ENCODE assay signal across 17 cellular contexts in the genomic region with DNA sequence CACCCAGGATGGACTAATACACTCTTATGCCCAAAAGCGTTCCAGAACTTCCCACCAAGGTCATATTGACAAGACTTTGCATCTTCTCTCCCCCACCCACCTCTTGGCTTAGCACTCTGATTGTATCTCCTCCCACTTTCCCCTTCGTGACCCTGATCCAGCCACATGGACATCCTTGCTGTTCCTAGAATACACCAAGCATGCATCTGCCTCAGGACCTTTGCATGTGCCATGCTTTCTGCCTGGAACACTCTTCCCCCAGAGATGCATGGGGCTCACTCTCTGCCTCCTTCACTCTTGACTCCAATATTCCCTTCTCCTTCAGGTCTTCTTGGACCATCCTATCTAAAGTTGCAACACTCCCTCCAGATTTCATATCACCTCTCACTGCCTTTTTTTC. TPM values are rescaled to one million over a fixed set of nuclear protein-coding genes. Genes with fewer than 3 reads are reported as not detected.
DNase-seq lines count a peak whose midpoint lies in the region; ATAC-seq and TF ChIP-seq lines count a peak whose summit lies in the region.
"Had no signal": no experiment of that assay in that cellular context is flagged by ENCODE, and none has a peak within 500 bp of the region (broad histone marks: within the 10 kb centered on the region; RNA-seq: fewer than 3 reads in every experiment).

No MANE protein-coding gene starts in this region.

- H3K4me1 Mint-ChIP-seq in dendritic cell treated with granulocyte-macrophage colony-stimulating factor and Interleukin-4, amounts not matched to agents 40 ng/mL and 50 ng/mL, for 4 days (ENCODE audit: low read depth): peaks cover 66% of the 10 kb centered on the region

- H3K27me3 Mint-ChIP-seq in dendritic cell treated with granulocyte-macrophage colony-stimulating factor and Interleukin-4, amounts not matched to agents 40 ng/mL and 50 ng/mL, for 4 days: peaks cover 11% of the 10 kb centered on the region
- H3K27me3 Mint-ChIP-seq: CD4-positive, alpha-beta T cell had no signal

- ATAC-seq in heart left ventricle (no peak), DND-41 (ENCODE audit: insufficient read depth, low read depth) (no peak)
- ATAC-seq: A549, HepG2 had no signal

- H3K4me2 ChIP-seq in DND-41 (ENCODE audit: insufficient read depth, low read length) (no peak overlapping the region), mammary epithelial cell (ENCODE audit: insufficient read depth, low read depth, low read length) (no peak overlapping the region)
- H3K4me2 ChIP-seq: A549 had no signal

- peaks cover 19% of the 10 kb centered on the region for H3K36me3 Mint-ChIP-seq in dendritic cell treated with granulocyte-macrophage colony-stimulating factor and Interleukin-4, amounts not matched to agents 40 ng/mL and 50 ng/mL, for 4 days (ENCODE audit: low read depth)

- H3K36me3 ChIP-seq in heart left ventricle (no peaks in the 10 kb centered on the region), DND-41 (ENCODE audit: insufficient read depth, low read length) (no peaks in the 10 kb centered on the region), mammary epithelial cell (ENCODE audit: insufficient read depth, low read length) (no peaks in the 10 kb centered on the region)
- H3K36me3 ChIP-seq: HAP-1 had no signal

- 62 to 80% (median 72%) methylated on average over 2 of the region's 2 CpGs for WGBS in heart left ventricle, 4 donors
- WGBS in mammary epithelial cell (ENCODE audit: low coverage, missing lambda C conversion rate): 58% methylated on average over 2 of the region's 2 CpGs

- intact Hi-C loops in cardiac septum (cut with DNase I) (no loop called here), heart left ventricle (cut with DNase I) (no loop called here), mammary epithelial cell (cut with micrococcal nuclease) (no loop called here)
- intact Hi-C loops in dendritic cell treated with granulocyte-macrophage colony-stimulating factor and Interleukin-4, amounts not matched to agents 40 ng/mL and 50 ng/mL, for 4 days (cut with micrococcal nuclease): loop anchor here (10.0 kb wide), 1 partner anchor 176 kb away; a partner anchor contains a TSS

- TF ChIP-seq CTCF in heart left ventricle (IDR thresholded peaks at IDR 0.05): no peak
- TF ChIP-seq CTCF in DND-41 (IDR thresholded peaks at IDR 0.05; ENCODE audit: borderline replicate concordance, extremely low read depth, low read length, poor library complexity, severe bottlenecking): no peak
- TF ChIP-seq CTCF in mammary epithelial cell (conservative IDR thresholded peaks at IDR 0.05 in 1 of 2, IDR thresholded peaks at IDR 0.05 in 1 of 2; ENCODE audit: extremely low read depth in 1 of 2, insufficient read depth in 1 of 2, low read depth in 1 of 2, low read length in 2 of 2): no peak

- H2AFZ ChIP-seq in DND-41 (ENCODE audit: low read depth, low read length) (no peak overlapping the region), mammary epithelial cell (ENCODE audit: low read depth, low read length) (no peak overlapping the region)
- H2AFZ ChIP-seq: GM23248 had no signal

- peaks cover 0 to 47% (median 0%) of the 10 kb centered on the region in 12 donors for H3K4me1 ChIP-seq in heart left ventricle
- H3K4me1 ChIP-seq in DND-41 (ENCODE audit: insufficient read depth, low read length): peaks cover 50% of the 10 kb centered on the region
- H3K4me1 ChIP-seq in mammary epithelial cell (ENCODE audit: insufficient read depth, low read length): no peaks in the 10 kb centered on the region
- H3K4me1 ChIP-seq: A549, HAP-1 had no signal

- in situ Hi-C loops in mammary epithelial cell (cut with MboI; ENCODE audit: low sequenced_read_pairs in 2 of 2): no loop called here

- BruUV-seq in mammary epithelial cell (replicated peaks; lab: Mats Ljungman, UMichigan): no TSS peak

- no peak overlapping the region for H3K4me3 ChIP-seq in heart left ventricle
- H3K4me3 ChIP-seq in DND-41 (ENCODE audit: low read depth in 1 of 2, low read length in 2 of 2): no peak overlapping the region
- no peak overlapping the region for H3K4me3 ChIP-seq in mammary epithelial cell (replicated peaks in 1 of 3; ENCODE audit: insufficient read depth in 1 of 3, low read depth in 2 of 3, low read length in 3 of 3)
- H3K4me3 ChIP-seq: A549, GM23248, HAP-1 had no signal

- dilution Hi-C loops in mammary epithelial cell (cut with HindIII; ENCODE audit: low sequenced_read_pairs): no loop called here

- H4K20me1 ChIP-seq in DND-41 (ENCODE audit: insufficient read depth, low read length): no peaks in the 10 kb centered on the region
- H4K20me1 ChIP-seq in mammary epithelial cell (ENCODE audit: insufficient read depth, low read length): no peaks in the 10 kb centered on the region

- H3K27ac Mint-ChIP-seq in dendritic cell treated with granulocyte-macrophage colony-stimulating factor and Interleukin-4, amounts not matched to agents 40 ng/mL and 50 ng/mL, for 4 days: peak overlapping the region; percentile 95
- H3K27ac Mint-ChIP-seq: CD4-positive, alpha-beta T cell; HFFc6 had no signal

- H3K9ac ChIP-seq in DND-41 (ENCODE audit: low read depth, low read length) (no peak overlapping the region), mammary epithelial cell (ENCODE audit: insufficient read depth, low read length) (no peak overlapping the region)
- H3K9ac ChIP-seq: GM23248 had no signal

- CTCF ChIA-PET in mammary epithelial cell (lab: Charles Lee; ENCODE audit: low non-redundant PET): no interaction called here

- H3K27ac ChIP-seq in heart left ventricle: peak overlapping the region in 1 of 12 donors; percentile 87
- peak overlapping the region; percentile 92 for H3K27ac ChIP-seq in DND-41 (ENCODE audit: low read length)
- no peak overlapping the region for H3K27ac ChIP-seq in mammary epithelial cell (ENCODE audit: insufficient read depth, low read depth, low read length)
- H3K27ac ChIP-seq: A549, GM23248 had no signal

- TF ChIP-seq POLR2A in heart left ventricle (IDR thresholded peaks at IDR 0.05): no peak

- H3K27me3 ChIP-seq in heart left ventricle (peaks cover 0 to 24% (median 0%) of the 10 kb centered on the region in 9 donors), DND-41 (ENCODE audit: insufficient read depth, low read length, poor library complexity) (no peaks in the 10 kb centered on the region), mammary epithelial cell (ENCODE audit: insufficient read depth, low read length) (no peaks in the 10 kb centered on the region)

- DNase-seq in cardiac septum (ENCODE audit: low spot score) (peak; percentile 9), heart left ventricle (no peak), DND-41 (no peak), mammary epithelial cell (no peak)
- DNase-seq in stimulated activated CD4-positive, alpha-beta T cell treated with anti-CD3 and anti-CD28 coated beads, Interleukin-4, amount 100 ng/mL, for 1 hour: no peak
- DNase-seq: Calu3; CD4-positive, alpha-beta T cell; DMS 273 treated with DMSO at 0.1 percent for 48 hours; GM23248; HFFc6 had no signal

- no peaks in the 10 kb centered on the region for H3K9me3 ChIP-seq in heart left ventricle
- H3K9me3 ChIP-seq in DND-41 (ENCODE audit: insufficient read depth, low read length, severe bottlenecking): no peaks in the 10 kb centered on the region
- H3K9me3 ChIP-seq in mammary epithelial cell (replicated peaks; ENCODE audit: insufficient read depth, low read length): no peaks in the 10 kb centered on the region
- H3K9me3 ChIP-seq: HAP-1 had no signal

- peaks cover 20% of the 10 kb centered on the region for H3K9me3 Mint-ChIP-seq in dendritic cell treated with granulocyte-macrophage colony-stimulating factor and Interleukin-4, amounts not matched to agents 40 ng/mL and 50 ng/mL, for 4 days
- H3K9me3 Mint-ChIP-seq: CD4-positive, alpha-beta T cell; HFFc6 had no signal

- H3K79me2 ChIP-seq in DND-41 (ENCODE audit: insufficient read depth, low read length) (peaks cover 6% of the 10 kb centered on the region), mammary epithelial cell (ENCODE audit: insufficient read depth, low read length) (no peaks in the 10 kb centered on the region)

- H3K4me3 Mint-ChIP-seq in dendritic cell treated with granulocyte-macrophage colony-stimulating factor and Interleukin-4, amounts not matched to agents 40 ng/mL and 50 ng/mL, for 4 days: no peak overlapping the region
- H3K4me3 Mint-ChIP-seq: CD4-positive, alpha-beta T cell; HFFc6 had no signal

RNA-seq across cellular contexts. Expression of a gene that starts 16.2 kb away (rescaled TPM):
- total RNA-seq in cardiac septum (5.1 TPM), heart left ventricle (100 to 1,000 TPM in 1 of 9 donors, 10 to 100 TPM in 1, 1 to 10 TPM in 7; 3.5 to 102 (median 5.4) TPM), mammary epithelial cell (not detected)
- polyA plus RNA-seq in heart left ventricle (1 to 10 TPM; 2.9 to 5.3 TPM), mammary epithelial cell (not detected)
- not detected for polyA minus RNA-seq in mammary epithelial cell
- total RNA-seq: G401, GM23248, HFFc6 had no signal
- polyA plus RNA-seq: A549, AG04450, BJ, GM23248 had no signal

RNA-seq across cellular contexts. Expression of a gene that starts 34.4 kb away (rescaled TPM):
- total RNA-seq in cardiac septum (1.3 TPM), heart left ventricle (1 to 10 TPM in 5 of 9 donors, under 1 TPM in 4; 0.46 to 6.9 (median 1.1) TPM), mammary epithelial cell (under 1 TPM in 1 of 2 donors, not detected in 1; under 0.01 TPM)
- polyA plus RNA-seq in heart left ventricle (1 to 10 TPM in 1 of 2 donors, under 1 TPM in 1; 0.85 to 1.8 TPM), mammary epithelial cell (not detected)
- not detected for polyA minus RNA-seq in mammary epithelial cell
- total RNA-seq: CD4-positive, alpha-beta T cell; GM23248 had no signal
- polyA plus RNA-seq: AG04450, BJ had no signal

RNA-seq across cellular contexts. Expression of a gene that starts 41.9 kb away (rescaled TPM):
- total RNA-seq in cardiac septum: not detected
- total RNA-seq in heart left ventricle: not detected
- polyA plus RNA-seq in heart left ventricle: not detected
- not detected for total RNA-seq in mammary epithelial cell
- not detected for polyA plus RNA-seq in mammary epithelial cell
- polyA minus RNA-seq in mammary epithelial cell: not detected
- total RNA-seq: Calu3, G401, GM23248, HepG2, HFFc6 had no signal
- polyA plus RNA-seq: A549, AG04450, BJ, GM23248 had no signal
